12 cellular contexts compared by ENCODE assay signal in the genomic region with DNA sequence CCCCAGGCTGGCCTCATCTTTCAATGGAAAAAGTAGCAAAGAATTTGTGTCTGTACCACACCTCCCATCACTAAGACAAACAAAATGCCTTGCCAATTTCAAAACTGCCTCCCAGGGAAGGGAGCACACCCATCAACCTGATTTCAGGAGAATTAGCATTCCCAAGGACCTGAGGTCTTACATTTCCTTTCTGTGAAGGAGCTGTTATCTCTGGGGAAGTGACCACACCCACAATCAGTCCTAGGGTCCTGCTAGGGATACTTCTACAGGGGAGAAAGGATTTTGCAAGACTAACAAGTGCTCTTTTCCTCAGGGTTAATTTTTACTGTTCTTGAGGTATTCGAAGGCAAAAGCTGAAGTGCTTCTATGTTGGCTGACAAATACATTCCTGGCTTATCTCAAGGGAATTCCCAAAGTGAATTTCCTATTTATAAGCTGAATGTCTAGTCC.
A peak's percentile ranks its signal among the peaks of the same experiment; 100 is the strongest.
DNase-seq lines count a peak whose midpoint lies in the region; ATAC-seq and TF ChIP-seq lines count a peak whose summit lies in the region.
"Had no signal": no experiment of that assay in that cellular context is flagged by ENCODE, and none has a peak within 500 bp of the region (broad histone marks: within the 10 kb centered on the region; RNA-seq: fewer than 3 reads in every experiment).

No MANE protein-coding gene starts in this region.

- WGBS in mesendoderm (ENCODE audit: extremely low coverage, insufficient coverage, low lambda C conversion rate), result no CpG with 5 or more reads among the region's 1 CpG

- H3K79me2 ChIP-seq in mesendoderm (ENCODE audit: control insufficient read depth, insufficient read depth, low read length), result no peaks in the 10 kb centered on the region

- H3K4me1 ChIP-seq in mesendoderm (ENCODE audit: control insufficient read depth, low read depth, low read length), result no peaks in the 10 kb centered on the region

- no peak overlapping the region for H3K4me3 ChIP-seq in fibroblast of the aortic adventitia (ENCODE audit: low read depth, low read length)
- H3K4me3 ChIP-seq in mesendoderm (ENCODE audit: low read length), result no peak overlapping the region

- H3K9ac ChIP-seq in mesendoderm (ENCODE audit: low read length), result no peak overlapping the region

- no peaks in the 10 kb centered on the region for H3K79me1 ChIP-seq in mesendoderm (ENCODE audit: low read length)

- DNase-seq in EH (ENCODE audit: low read depth) (peak; percentile 73), fibroblast of the aortic adventitia (ENCODE audit: low read depth) (peak; percentile 59), mesendoderm (peak; percentile 60), posterior vena cava (ENCODE audit: low spot score) (no peak), RWPE1 (ENCODE audit: low spot score) (no peak), NCI-H1436 treated with DMSO at 0.1 percent for 48 hours (lab: John Stamatoyannopoulos, UW) (no peak), NCI-H345 (lab: John Stamatoyannopoulos, UW) (no peak)
- DNase-seq: foreskin melanocyte; NCI-H1930; NCI-H82; stimulated activated naive CD8-positive, alpha-beta T cell treated with anti-CD3 and anti-CD28 coated beads, Interleukin-15, Interleukin-2, amounts not matched to agents 100 U/mL and 50 U/mL, for 24 hours had no signal

- no peak overlapping the region for H2BK5ac ChIP-seq in mesendoderm (ENCODE audit: low read length)

- H2BK15ac ChIP-seq in mesendoderm (replicated peaks; ENCODE audit: low read depth), result no peak overlapping the region

- H2BK120ac ChIP-seq in mesendoderm (ENCODE audit: low read depth, low read length), result no peak overlapping the region

- H3K23ac ChIP-seq in mesendoderm (ENCODE audit: low read length), result no peak overlapping the region

- intact Hi-C loops in posterior vena cava (cut with DNase I), result loop anchor here in 1 of 2 donors (5.0 to 10.0 kb wide), 2 partner anchors 97 to 235 kb away; a partner anchor contains a TSS

- peak; percentile 6; the same call in 1 of the 3 replicates for ATAC-seq in SK-N-SH treated with all-trans-retinoic acid at 6 μM for 48 hours
- ATAC-seq: stimulated activated naive CD8-positive, alpha-beta T cell treated with anti-CD3 and anti-CD28 coated beads, Interleukin-15, Interleukin-2, amounts not matched to agents 100 U/mL and 50 U/mL, for 24 hours had no signal

- H3K27me3 ChIP-seq in mesendoderm (ENCODE audit: insufficient read depth, low read length, poor library complexity), result no peaks in the 10 kb centered on the region

- no peaks in the 10 kb centered on the region for H3K36me3 ChIP-seq in mesendoderm (ENCODE audit: control insufficient read depth, insufficient read depth, low read length)

- H4K5ac ChIP-seq in mesendoderm (ENCODE audit: low read length), result no peak overlapping the region

- H2AK5ac ChIP-seq in mesendoderm (ENCODE audit: low read length), result no peak overlapping the region

- POLR2A ChIA-PET in RWPE1 (lab: Yijun Ruan, JAX; ENCODE audit: low non-redundant PET), result no interaction called here

- no peak overlapping the region for H4K8ac ChIP-seq in mesendoderm (ENCODE audit: low read depth, low read length)

- no peak overlapping the region for H3K56ac ChIP-seq in mesendoderm (ENCODE audit: low read length)

- no peak overlapping the region for H3K4me2 ChIP-seq in mesendoderm (ENCODE audit: low read length)

- H3K27ac ChIP-seq in mesendoderm (ENCODE audit: low read depth, low read length), result no peak overlapping the region
- H3K27ac ChIP-seq in RWPE1, result no peak overlapping the region

- CTCF ChIA-PET in RWPE1 (lab: Yijun Ruan, JAX), result no interaction called here

- no peak overlapping the region for H3K18ac ChIP-seq in mesendoderm (ENCODE audit: low read length)

- no peak overlapping the region for H3K4ac ChIP-seq in mesendoderm (ENCODE audit: low read depth, low read length)

- TF ChIP-seq CTCF in fibroblast of the aortic adventitia (IDR thresholded peaks at IDR 0.05; ENCODE audit: insufficient read depth, low read length) (no peak), RWPE1 (conservative IDR thresholded peaks at IDR 0.05; ENCODE audit: low read depth) (no peak)

TF ChIP-seq in SK-N-SH treated with all-trans-retinoic acid at 6 μM for 48 hours, 23 proteins besides CTCF, POLR2A, EP300 and RAD21:
- TF ChIP-seq CSDC2 (CRISPR knock-in tag; IDR thresholded peaks at IDR 0.05) (peak; percentile 37; the same call in 1 of the 2 replicates), GLIS3 (CRISPR knock-in tag; IDR thresholded peaks at IDR 0.05) (no peak), ISL1 (CRISPR knock-in tag; IDR thresholded peaks at IDR 0.05) (peak; percentile 85), ARNTL (CRISPR knock-in tag; IDR thresholded peaks at IDR 0.05; ENCODE audit: borderline replicate concordance, low read depth) (no peak)
- TF ChIP-seq, protein P1, sequence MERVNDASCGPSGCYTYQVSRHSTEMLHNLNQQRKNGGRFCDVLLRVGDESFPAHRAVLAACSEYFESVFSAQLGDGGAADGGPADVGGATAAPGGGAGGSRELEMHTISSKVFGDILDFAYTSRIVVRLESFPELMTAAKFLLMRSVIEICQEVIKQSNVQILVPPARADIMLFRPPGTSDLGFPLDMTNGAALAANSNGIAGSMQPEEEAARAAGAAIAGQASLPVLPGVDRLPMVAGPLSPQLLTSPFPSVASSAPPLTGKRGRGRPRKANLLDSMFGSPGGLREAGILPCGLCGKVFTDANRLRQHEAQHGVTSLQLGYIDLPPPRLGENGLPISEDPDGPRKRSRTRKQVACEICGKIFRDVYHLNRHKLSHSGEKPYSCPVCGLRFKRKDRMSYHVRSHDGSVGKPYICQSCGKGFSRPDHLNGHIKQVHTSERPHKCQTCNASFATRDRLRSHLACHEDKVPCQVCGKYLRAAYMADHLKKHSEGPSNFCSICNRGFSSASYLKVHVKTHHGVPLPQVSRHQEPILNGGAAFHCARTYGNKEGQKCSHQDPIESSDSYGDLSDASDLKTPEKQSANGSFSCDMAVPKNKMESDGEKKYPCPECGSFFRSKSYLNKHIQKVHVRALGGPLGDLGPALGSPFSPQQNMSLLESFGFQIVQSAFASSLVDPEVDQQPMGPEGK (CRISPR knock-in tag; IDR thresholded peaks at IDR 0.05; ENCODE audit: borderline replicate concordance), result peak; percentile 32; the same call in 1 of the 2 replicates

Comparison
In these comparisons a context has a peak if more than half of its experiments do, and no peak if none do; other contexts are left out.
1. DNase-seq: peak in EH (single experiment), fibroblast of the aortic adventitia (single experiment) and mesendoderm (single experiment); none in posterior vena cava (single experiment), RWPE1 (single experiment), NCI-H1436 treated with DMSO at 0.1 percent for 48 hours (single experiment) and NCI-H345 (single experiment).